In genomic region chr1:234956821-234957329, GRCh38 we compare ENCODE assay signal across 1 cellular context.
TF ChIP-seq lines count a peak whose summit lies in the region.

No MANE protein-coding gene starts in this region.

TF ChIP-seq in HepG2, 621 proteins besides CTCF, POLR2A, EP300 and RAD21 (continued from another document and continues in another):
- TF ChIP-seq POLR2AphosphoS2 (IDR thresholded peaks at IDR 0.05; ENCODE audit: low read depth, low read length): no peak
- peak; percentile 57; the same call in 1 of the 2 replicates for TF ChIP-seq CEBPG (CRISPR knock-in tag; IDR thresholded peaks at IDR 0.05)
- 0 out of 2 replicates have a peak, but pooled peaks have one; percentile 2 for TF ChIP-seq PAWR (CRISPR knock-in tag; IDR thresholded peaks at IDR 0.05; ENCODE audit: borderline replicate concordance)
- 0 out of 2 replicates have a peak, but pooled peaks have one; percentile 53 for TF ChIP-seq E2F2 (CRISPR knock-in tag; IDR thresholded peaks at IDR 0.05; ENCODE audit: borderline replicate concordance)
- 0 out of 2 replicates have a peak, but pooled peaks have one; percentile 8 for TF ChIP-seq TRIM24 (CRISPR knock-in tag; IDR thresholded peaks at IDR 0.05)
- peak; percentile 37; the same call in 1 of the 2 replicates for TF ChIP-seq ZNF598 (CRISPR knock-in tag; IDR thresholded peaks at IDR 0.05; ENCODE audit: borderline replicate concordance)
- TF ChIP-seq ETV6 (CRISPR knock-in tag; conservative IDR thresholded peaks at IDR 0.05): no peak
- TF ChIP-seq ZNF281 (CRISPR knock-in tag; IDR thresholded peaks at IDR 0.05; ENCODE audit: borderline replicate concordance): peak; percentile 86
- no peak for TF ChIP-seq SAFB2 (CRISPR knock-in tag; IDR thresholded peaks at IDR 0.05; ENCODE audit: borderline replicate concordance, low read depth)
- TF ChIP-seq BATF2 (CRISPR knock-in tag; IDR thresholded peaks at IDR 0.05): no peak
- TF ChIP-seq MAX (IDR thresholded peaks at IDR 0.05): no peak
- TF ChIP-seq RCOR2 (CRISPR knock-in tag; IDR thresholded peaks at IDR 0.05): peak; percentile 98
- no peak for TF ChIP-seq KDM4B (CRISPR knock-in tag; IDR thresholded peaks at IDR 0.05)
- no peak for TF ChIP-seq USF2 (IDR thresholded peaks at IDR 0.05; ENCODE audit: low read depth, low read length)
- no peak for TF ChIP-seq USF2 (CRISPR knock-in tag; IDR thresholded peaks at IDR 0.05; ENCODE audit: borderline replicate concordance)
- TF ChIP-seq HNRNPK (IDR thresholded peaks at IDR 0.05; ENCODE audit: low read depth, low read length, poor library complexity, severe bottlenecking): peak; percentile 53
- peak; percentile 98 for TF ChIP-seq CHD4 (IDR thresholded peaks at IDR 0.05; ENCODE audit: borderline replicate concordance, low read length)
- TF ChIP-seq ZNF569 (CRISPR knock-in tag; IDR thresholded peaks at IDR 0.05; ENCODE audit: borderline replicate concordance): no peak
- peak; percentile 50 for TF ChIP-seq PRPF4 (IDR thresholded peaks at IDR 0.05; ENCODE audit: low read depth, low read length, poor library complexity, severe bottlenecking)
- no peak for TF ChIP-seq DNMT1 (CRISPR knock-in tag; IDR thresholded peaks at IDR 0.05)
- no peak for TF ChIP-seq RFX1 (IDR thresholded peaks at IDR 0.05)
- TF ChIP-seq ADNP (CRISPR knock-in tag; IDR thresholded peaks at IDR 0.05): peak; percentile 99
- TF ChIP-seq DR1 (CRISPR knock-in tag; IDR thresholded peaks at IDR 0.05): no peak
- TF ChIP-seq KDM3A (CRISPR knock-in tag; IDR thresholded peaks at IDR 0.05; ENCODE audit: low read depth): no peak
- 0 out of 2 replicates have a peak, but pooled peaks have one; percentile 41 for TF ChIP-seq ZNF446 (CRISPR knock-in tag; IDR thresholded peaks at IDR 0.05)
- TF ChIP-seq RNF219 (CRISPR knock-in tag; IDR thresholded peaks at IDR 0.05): 0 out of 2 replicates have a peak, but pooled peaks have one; percentile 69
- 0 out of 2 replicates have a peak, but pooled peaks have one; percentile 62 for TF ChIP-seq KLF12 (CRISPR knock-in tag; IDR thresholded peaks at IDR 0.05; ENCODE audit: borderline replicate concordance)
- TF ChIP-seq ZNF576 (CRISPR knock-in tag; IDR thresholded peaks at IDR 0.05): no peak
- TF ChIP-seq ATF4 (CRISPR knock-in tag; IDR thresholded peaks at IDR 0.05): peak in 1 of 2 experiments; percentile 50; a peak in 1 of 4 replicates
- no peak; the same call in 1 of the 2 replicates for TF ChIP-seq ZNF225 (CRISPR knock-in tag; IDR thresholded peaks at IDR 0.05)
- 0 out of 2 replicates have a peak, but pooled peaks have one; percentile 15 for TF ChIP-seq IRF9 (CRISPR knock-in tag; IDR thresholded peaks at IDR 0.05; ENCODE audit: borderline replicate concordance)
- no peak for TF ChIP-seq CREBL2 (CRISPR knock-in tag; IDR thresholded peaks at IDR 0.05; ENCODE audit: borderline replicate concordance)
- TF ChIP-seq SOX5 (CRISPR knock-in tag; IDR thresholded peaks at IDR 0.05; ENCODE audit: borderline replicate concordance): no peak
- 0 out of 2 replicates have a peak, but pooled peaks have one; percentile 15 for TF ChIP-seq BCL6 (CRISPR knock-in tag; IDR thresholded peaks at IDR 0.05)
- TF ChIP-seq CBX1 (IDR thresholded peaks at IDR 0.05; ENCODE audit: low read depth): peak; percentile 20
- TF ChIP-seq RBM22 (optimal IDR thresholded peaks at IDR 0.05; ENCODE audit: low read length): peak; percentile 51
- no peak for TF ChIP-seq SKIL (CRISPR knock-in tag; IDR thresholded peaks at IDR 0.05; ENCODE audit: borderline replicate concordance)
- 0 out of 2 replicates have a peak, but pooled peaks have one; percentile 3 for TF ChIP-seq ZBTB10 (CRISPR knock-in tag; IDR thresholded peaks at IDR 0.05; ENCODE audit: borderline replicate concordance)
- no peak for TF ChIP-seq NRL (CRISPR knock-in tag; IDR thresholded peaks at IDR 0.05; ENCODE audit: borderline replicate concordance)
- TF ChIP-seq ZFP41 (CRISPR knock-in tag; IDR thresholded peaks at IDR 0.05; ENCODE audit: borderline replicate concordance): peak; percentile 5; the same call in 1 of the 2 replicates
- peak; percentile 93 for TF ChIP-seq TFAP4 (IDR thresholded peaks at IDR 0.05; ENCODE audit: borderline replicate concordance, low read depth)
- no peak for TF ChIP-seq CENPX (CRISPR knock-in tag; IDR thresholded peaks at IDR 0.05)
